13 cellular contexts compared by ENCODE assay signal in the genomic region with DNA sequence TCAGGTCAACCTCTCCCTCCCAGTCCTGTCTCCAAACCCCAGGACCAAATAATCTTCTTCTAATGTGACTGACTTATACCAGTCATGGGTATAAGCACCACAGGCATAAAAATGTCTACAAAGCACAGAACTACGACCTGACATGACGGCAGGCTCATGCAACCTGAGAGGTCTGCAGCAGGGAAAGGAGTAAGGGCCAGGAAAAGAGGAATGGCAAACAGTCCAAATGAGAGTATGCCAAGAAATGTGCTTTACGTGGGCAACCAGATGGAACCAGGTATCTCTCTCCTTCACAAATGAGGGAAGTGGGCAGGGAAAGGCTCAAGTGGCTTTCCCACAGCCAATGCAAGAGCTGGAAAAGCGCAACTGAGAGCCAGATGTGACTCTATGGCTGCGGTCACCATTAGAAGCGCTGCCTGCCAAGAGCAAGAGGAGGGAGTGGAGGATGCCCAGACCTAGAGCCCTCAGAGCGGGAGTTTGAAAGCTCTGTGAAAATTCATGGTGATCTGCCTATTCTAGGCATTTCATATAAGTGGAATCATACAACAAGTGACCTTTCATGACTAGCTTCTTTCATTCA. TPM values are rescaled to one million over a fixed set of nuclear protein-coding genes. Genes with fewer than 3 reads are reported as not detected.
A peak's percentile ranks its signal among the peaks of the same experiment; 100 is the strongest.
DNase-seq lines count a peak whose midpoint lies in the region; ATAC-seq, FAIRE-seq and TF ChIP-seq lines count a peak whose summit lies in the region.
"Had no signal": no experiment of that assay in that cellular context is flagged by ENCODE, and none has a peak within 500 bp of the region (broad histone marks: within the 10 kb centered on the region; RNA-seq: fewer than 3 reads in every experiment).

No MANE protein-coding gene starts in this region.

- H3K4me3 ChIP-seq in kidney (ENCODE audit: low read length in 2 of 2) = no peak overlapping the region
- H3K4me3 ChIP-seq: A549, esophagus muscularis mucosa had no signal

- no peak for ATAC-seq in HG03520 (IDR thresholded peaks at IDR 0.05; ENCODE audit: unreplicated experiment)
- no peak for ATAC-seq in GM18505 (IDR thresholded peaks at IDR 0.05; ENCODE audit: unreplicated experiment)
- ATAC-seq: A549 had no signal

- DNase-seq in activated CD8-positive, alpha-beta memory T cell treated with anti-CD3 and anti-CD28 coated beads for 24 hours = peak; percentile 40
- DNase-seq in activated CD8-positive, alpha-beta memory T cell treated with anti-CD3 and anti-CD28 coated beads, Interleukin-2, amount 50 U/mL, for 4 hours = no peak
- DNase-seq in NCI-H345 (lab: John Stamatoyannopoulos, UW) (peak; percentile 54), kidney (peak; percentile 5), substantia nigra (lab: John Stamatoyannopoulos, UW) (no peak), T-helper 9 cell (no peak)
- DNase-seq: activated naive CD8-positive, alpha-beta T cell treated with anti-CD3 and anti-CD28 coated beads, Interleukin-2, amount 10 ng/mL, durations not matched to agents 7 days and 5 days; cerebellar nuclear complex; NCI-H1694 treated with DMSO at 0.1 percent for 48 hours had no signal

- peaks cover 0 to 7% of the 10 kb centered on the region in 2 donors for H3K4me1 ChIP-seq in kidney (ENCODE audit: control insufficient read depth in 1 of 2, insufficient read depth in 1 of 2, low read depth in 1 of 2, low read length in 2 of 2)

- no peak for TF ChIP-seq POLR2A in GM18505 (IDR thresholded peaks at IDR 0.05; ENCODE audit: borderline replicate concordance, extremely low read depth, insufficient read depth, insufficient read length)

- H3K36me3 ChIP-seq in kidney (ENCODE audit: control insufficient read depth in 1 of 2, insufficient read depth in 2 of 2, low read length in 2 of 2) = no peaks in the 10 kb centered on the region

- intact Hi-C loops in kidney (cut with DNase I) = no loop called here

- FAIRE-seq in kidney (lab: Jason Lieb, UNC) = no peak
- FAIRE-seq: A549 had no signal

- TF ChIP-seq CTCF in kidney (IDR thresholded peaks at IDR 0.05; ENCODE audit: borderline replicate concordance, extremely low read depth, insufficient read depth) = no peak

- no peak overlapping the region for H3K27ac ChIP-seq in kidney (ENCODE audit: low read depth in 2 of 2, low read length in 2 of 2)
- H3K27ac ChIP-seq in substantia nigra (ENCODE audit: low read depth, low read length, poor library complexity, severe bottlenecking) = peak overlapping the region; percentile 4
- H3K27ac ChIP-seq: A549, esophagus muscularis mucosa had no signal

- H3K9ac ChIP-seq in kidney (ENCODE audit: low read length in 2 of 2) = no peak overlapping the region

- H3K9me3 ChIP-seq in kidney (ENCODE audit: control insufficient read depth in 1 of 2, low read length in 2 of 2) = no peaks in the 10 kb centered on the region
- H3K9me3 ChIP-seq: A549, esophagus muscularis mucosa had no signal

RNA-seq across cellular contexts. Expression of gene APMAP, which starts 6.0 kb away (rescaled TPM):
- 90.9 TPM for total RNA-seq in kidney
- 79.7 TPM for polyA plus RNA-seq in kidney (ENCODE audit: insufficient read depth, low read depth, low replicate concordance)

RNA-seq across cellular contexts. Expression of gene CST7, which starts 37.5 kb away (rescaled TPM):
- total RNA-seq in kidney = 3.7 TPM
- polyA plus RNA-seq in kidney (ENCODE audit: insufficient read depth, low read depth, low replicate concordance) = 1.4 TPM
- polyA plus RNA-seq: A549 had no signal

Comparison
In these comparisons a context has a peak if more than half of its experiments do, and no peak if none do; other contexts are left out.
1. DNase-seq: peak in activated CD8-positive, alpha-beta memory T cell treated with anti-CD3 and anti-CD28 coated beads for 24 hours (single experiment), NCI-H345 (single experiment) and kidney (single experiment); none in activated CD8-positive, alpha-beta memory T cell treated with anti-CD3 and anti-CD28 coated beads, Interleukin-2, amount 50 U/mL, for 4 hours (single experiment), substantia nigra (0 of 49) and T-helper 9 cell (single experiment).